ENCODE assay signal across 1 cellular context in the genomic region with DNA sequence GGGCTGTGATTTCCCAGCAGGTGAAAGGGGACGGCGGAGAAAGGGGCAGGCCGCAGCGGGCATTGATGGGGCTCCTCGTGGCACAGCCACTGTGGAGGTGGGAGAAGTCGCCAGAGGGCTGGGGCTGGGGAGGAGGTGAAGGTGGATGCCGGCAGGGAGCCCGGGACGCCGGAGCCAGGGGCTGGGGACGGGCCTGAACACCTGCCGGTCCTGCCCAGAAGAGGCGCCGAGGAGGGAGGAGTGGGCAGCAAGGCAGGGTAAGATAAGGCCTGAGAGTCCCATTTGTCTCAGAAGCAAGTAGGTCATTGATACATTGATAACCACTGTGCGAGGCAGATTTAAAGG.
TF ChIP-seq lines count a peak whose summit lies in the region.

No MANE protein-coding gene starts in this region.

TF ChIP-seq in IMR-90, 13 proteins besides CTCF, POLR2A, EP300 and RAD21 (continued from another document):
- TF ChIP-seq CHD1 (IDR thresholded peaks at IDR 0.05; ENCODE audit: low read depth, low read length) (no peak), SMC3 (IDR thresholded peaks at IDR 0.05; ENCODE audit: low read depth, low read length) (no peak)
